ENCODE assay signal across 14 cellular contexts in the genomic region with DNA sequence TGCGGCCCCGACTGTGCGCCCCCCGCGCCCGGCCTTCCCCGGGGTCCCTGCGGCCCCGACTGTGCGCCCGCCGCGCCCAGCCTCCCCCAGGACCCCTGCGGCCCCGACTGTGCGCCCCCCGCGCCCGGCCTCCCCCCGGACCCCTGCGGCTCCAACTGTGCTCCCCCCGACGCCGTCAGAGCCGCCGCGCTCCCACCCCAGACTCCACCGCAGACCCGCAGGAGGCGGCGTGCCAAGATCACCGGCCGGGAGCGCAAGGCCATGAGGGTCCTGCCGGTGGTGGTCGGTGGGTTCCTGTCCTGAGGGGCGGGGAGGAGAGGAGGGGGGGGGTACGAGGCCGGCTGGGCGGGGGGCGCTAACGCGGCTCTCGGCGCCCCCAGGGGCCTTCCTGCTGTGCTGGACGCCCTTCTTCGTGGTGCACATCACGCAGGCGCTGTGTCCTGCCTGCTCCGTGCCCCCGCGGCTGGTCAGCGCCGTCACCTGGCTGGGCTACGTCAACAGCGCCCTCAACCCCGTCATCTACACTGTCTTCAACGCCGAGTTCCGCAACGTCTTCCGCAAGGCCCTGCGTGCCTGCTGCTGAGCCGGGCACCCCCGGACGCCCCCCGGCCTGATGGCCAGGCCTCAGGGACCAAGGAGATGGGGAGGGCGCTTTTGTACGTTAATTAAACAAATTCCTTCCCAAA. TPM values are rescaled to one million over a fixed set of nuclear protein-coding genes. Genes with fewer than 3 reads are reported as not detected.
A peak's percentile ranks its signal among the peaks of the same experiment; 100 is the strongest.
DNase-seq lines count a peak whose midpoint lies in the region; ATAC-seq, FAIRE-seq and TF ChIP-seq lines count a peak whose summit lies in the region.
"Had no signal": no experiment of that assay in that cellular context is flagged by ENCODE, and none has a peak within 500 bp of the region (broad histone marks: within the 10 kb centered on the region; RNA-seq: fewer than 3 reads in every experiment).

No MANE protein-coding gene starts in this region.

- TF ChIP-seq CTCF in HepG2 (CRISPR knock-in tag; IDR thresholded peaks at IDR 0.05): no peak
- TF ChIP-seq CTCF in right lobe of liver (IDR thresholded peaks at IDR 0.05): no peak
- no peak for TF ChIP-seq CTCF in type B pancreatic cell (conservative IDR thresholded peaks at IDR 0.05)

- H3K27me3 ChIP-seq in HepG2 (ENCODE audit: control insufficient read depth in 1 of 2, insufficient read depth in 2 of 2, low read length in 2 of 2): no peaks in the 10 kb centered on the region
- H3K27me3 ChIP-seq in right lobe of liver: no peaks in the 10 kb centered on the region
- peaks cover 25% of the 10 kb centered on the region for H3K27me3 ChIP-seq in iPS DF 6.9 (ENCODE audit: control insufficient read depth, insufficient read depth, low read length)
- H3K27me3 ChIP-seq in mesenchymal stem cell (ENCODE audit: control insufficient read depth in 1 of 2, insufficient read depth in 1 of 2, low read length in 2 of 2): peaks cover 14 to 28% of the 10 kb centered on the region in 2 experiments

- H3K23ac ChIP-seq in mesenchymal stem cell (ENCODE audit: low read length in 2 of 2): no peak overlapping the region

- 97% methylated on average over 57 of the region's 69 CpGs for WGBS in HepG2 (ENCODE audit: low lambda C conversion rate)
- WGBS in right lobe of liver (ENCODE audit: insufficient coverage, low coverage, low lambda C conversion rate, missing lambda C conversion rate): 50% methylated on average over 3 of the region's 69 CpGs
- no CpG with 5 or more reads among the region's 69 CpGs for WGBS in iPS DF 6.9 (ENCODE audit: insufficient coverage, insufficient read length)
- WGBS in mesenchymal stem cell: 49% methylated on average over 43 of the region's 69 CpGs

- no peak overlapping the region for H2AK5ac ChIP-seq in mesenchymal stem cell (ENCODE audit: low read length, severe bottlenecking)

- no peak overlapping the region for H3K9ac ChIP-seq in HepG2 (ENCODE audit: insufficient read depth, low read depth, low read length)
- H3K9ac ChIP-seq in mesenchymal stem cell (ENCODE audit: low read length): no peak overlapping the region

- H3K36me3 ChIP-seq in HepG2 (replicated peaks in 1 of 2; ENCODE audit: control insufficient read depth in 1 of 2, insufficient read depth in 2 of 2, low read length in 2 of 2) (peaks cover 4 to 15% of the 10 kb centered on the region in 2 experiments; a peak in 3 of 5 replicates), right lobe of liver (no peaks in the 10 kb centered on the region), iPS DF 6.9 (ENCODE audit: control insufficient read depth, insufficient read depth, low read length) (peaks cover 3% of the 10 kb centered on the region; the same call in 1 of the 2 replicates), mesenchymal stem cell (ENCODE audit: control insufficient read depth in 1 of 2, insufficient read depth in 2 of 2, low read depth in 1 of 2, low read length in 2 of 2) (peaks cover 20 to 52% of the 10 kb centered on the region in 2 experiments)

- H3K14ac ChIP-seq in mesenchymal stem cell (ENCODE audit: low read length in 2 of 2): no peak overlapping the region

- H3K4me3 ChIP-seq in HepG2 (replicated peaks in 1 of 3; ENCODE audit: insufficient read depth in 1 of 3, low read depth in 2 of 3, low read length in 3 of 3) (no peak overlapping the region), right lobe of liver (no peak overlapping the region), iPS DF 6.9 (ENCODE audit: low read length) (peak overlapping the region; percentile 2; the same call in 1 of the 2 replicates), mesenchymal stem cell (ENCODE audit: insufficient read depth in 1 of 2, low read depth in 1 of 2, low read length in 2 of 2) (no peak overlapping the region)

- no peaks in the 10 kb centered on the region for H3K9me3 ChIP-seq in HepG2 (ENCODE audit: low read length)
- H3K9me3 ChIP-seq in right lobe of liver: no peaks in the 10 kb centered on the region
- no peaks in the 10 kb centered on the region for H3K9me3 ChIP-seq in iPS DF 6.9 (ENCODE audit: control insufficient read depth, insufficient read depth, low read length)
- no peaks in the 10 kb centered on the region for H3K9me3 ChIP-seq in mesenchymal stem cell (ENCODE audit: control insufficient read depth, low read length)
- H3K9me3 ChIP-seq: spleen had no signal

- intact Hi-C loops in HepG2 (cut with micrococcal nuclease; ENCODE audit: unreplicated experiment) (no loop called here), right lobe of liver (cut with DNase I) (no loop called here)

- no TSS peak for BruUV-seq in HepG2 (replicated peaks; lab: Mats Ljungman, UMichigan)

- H2AFZ ChIP-seq in HepG2 (ENCODE audit: low read length): no peak overlapping the region
- no peak overlapping the region for H2AFZ ChIP-seq in mesenchymal stem cell (ENCODE audit: low read depth, low read length)

- DNase-seq in HepG2 (ENCODE audit: low spot score) (no peak), right lobe of liver (no peak), iPS DF 6.9 (ENCODE audit: low read depth, low spot score) (no peak), type B pancreatic cell (ENCODE audit: extremely low spot score, unreplicated experiment) (no peak), mesenchymal stem cell (no peak), amniotic stem cell (lab: John Stamatoyannopoulos, UW) (no peak)
- DNase-seq: activated CD4-positive, alpha-beta memory T cell treated with anti-CD3 and anti-CD28 coated beads, Interleukin-2, amount 10 ng/mL, durations not matched to agents 7 days and 5 days; left cardiac atrium; spleen had no signal

- no peak overlapping the region for H2BK12ac ChIP-seq in mesenchymal stem cell (ENCODE audit: low read length in 2 of 2)

- no peaks in the 10 kb centered on the region for H3K9me3 Mint-ChIP-seq in type B pancreatic cell
- H3K9me3 Mint-ChIP-seq: activated CD4-positive, alpha-beta memory T cell treated with anti-CD3 and anti-CD28 coated beads, Interleukin-2, amount 10 ng/mL, durations not matched to agents 7 days and 5 days had no signal

- CTCF ChIA-PET in HepG2 (lab: Yijun Ruan, JAX; ENCODE audit: low intra/inter-chr PET ratio, low total read pairs): no interaction called here

- no peak overlapping the region for H3K4ac ChIP-seq in mesenchymal stem cell (ENCODE audit: low read depth in 1 of 2, low read length in 2 of 2)

- H3K4me1 ChIP-seq in HepG2 (ENCODE audit: insufficient read depth, low read length) (no peaks in the 10 kb centered on the region), right lobe of liver (peaks cover 0 to 9% (median 0%) of the 10 kb centered on the region in 4 donors), iPS DF 6.9 (ENCODE audit: control insufficient read depth, insufficient read depth, low read length) (peaks cover 10% of the 10 kb centered on the region), mesenchymal stem cell (ENCODE audit: control insufficient read depth, insufficient read depth, low read depth, low read length) (peaks cover 54% of the 10 kb centered on the region)

- H3K79me2 ChIP-seq in HepG2 (ENCODE audit: insufficient read depth, low read length): no peaks in the 10 kb centered on the region

- peaks cover 2% of the 10 kb centered on the region for H3K79me1 ChIP-seq in mesenchymal stem cell (replicated peaks; ENCODE audit: low read length, poor library complexity, severe bottlenecking)

- H2BK5ac ChIP-seq in mesenchymal stem cell (ENCODE audit: low read depth, low read length, poor library complexity, severe bottlenecking): no peak overlapping the region

- H2BK15ac ChIP-seq in mesenchymal stem cell (ENCODE audit: low read depth, poor library complexity, severe bottlenecking): no peak overlapping the region

- no peak overlapping the region for H3K27ac Mint-ChIP-seq in type B pancreatic cell
- H3K27ac Mint-ChIP-seq: activated CD4-positive, alpha-beta memory T cell treated with anti-CD3 and anti-CD28 coated beads, Interleukin-2, amount 10 ng/mL, durations not matched to agents 7 days and 5 days had no signal

- no peak overlapping the region for H3K18ac ChIP-seq in mesenchymal stem cell (ENCODE audit: low read depth in 1 of 2, low read length in 2 of 2)

- FAIRE-seq in HepG2 (lab: Jason Lieb, UNC): no peak
- FAIRE-seq: frontal cortex, urothelium cell line had no signal

- H3K27ac ChIP-seq in HepG2 (ENCODE audit: extremely low read length, insufficient read depth, low read length) (no peak overlapping the region), right lobe of liver (no peak overlapping the region), iPS DF 6.9 (ENCODE audit: low read length) (no peak overlapping the region), mesenchymal stem cell (ENCODE audit: low read length, poor library complexity, severe bottlenecking) (no peak overlapping the region)
- H3K27ac ChIP-seq: spleen had no signal

- H3K4me2 ChIP-seq in HepG2 (ENCODE audit: low read depth, low read length) (no peak overlapping the region), mesenchymal stem cell (ENCODE audit: low read length, poor library complexity, severe bottlenecking) (no peak overlapping the region)

- peaks cover 43% of the 10 kb centered on the region for H3K27me3 Mint-ChIP-seq in type B pancreatic cell

- peak in 1 of 2 experiments; percentile 30; a peak in 1 of 4 replicates for TF ChIP-seq POLR2A in HepG2 (IDR thresholded peaks at IDR 0.05; ENCODE audit: insufficient read depth in 1 of 2, low read depth in 2 of 2, low read length in 2 of 2)
- no peak for TF ChIP-seq POLR2A in right lobe of liver (IDR thresholded peaks at IDR 0.05)

- TF ChIP-seq EP300 in HepG2 (IDR thresholded peaks at IDR 0.05; ENCODE audit: low read depth in 2 of 2, low read length in 2 of 2) (no peak), HepG2 (CRISPR knock-in tag; IDR thresholded peaks at IDR 0.05; ENCODE audit: borderline replicate concordance) (no peak)

- 0 out of 2 replicates have a peak, but pooled peaks cover 5% of the 10 kb centered on the region for H4K20me1 ChIP-seq in HepG2 (ENCODE audit: insufficient read depth, low read length)

- TF ChIP-seq RAD21 in HepG2 (CRISPR knock-in tag; IDR thresholded peaks at IDR 0.05): no peak

- in situ Hi-C loops in HepG2 (cut with HindIII; ENCODE audit: extremely low pct_ligation_motif_present, low pct_unique_long_range_greater_than_20kb): no loop called here

- POLR2A ChIA-PET in HepG2 (lab: Yijun Ruan, JAX): no interaction called here

- peak overlapping the region; percentile 67 for H3K4me3 Mint-ChIP-seq in type B pancreatic cell
- H3K4me3 Mint-ChIP-seq: activated CD4-positive, alpha-beta memory T cell treated with anti-CD3 and anti-CD28 coated beads, Interleukin-2, amount 10 ng/mL, durations not matched to agents 7 days and 5 days had no signal

- H4K91ac ChIP-seq in mesenchymal stem cell (ENCODE audit: low read length): no peak overlapping the region

- H4K8ac ChIP-seq in mesenchymal stem cell (ENCODE audit: low read length): no peak overlapping the region

- no peak for ATAC-seq in HepG2
- no peak for ATAC-seq in right lobe of liver
- ATAC-seq: left cardiac atrium had no signal

- H3K4me1 Mint-ChIP-seq in type B pancreatic cell (ENCODE audit: unreplicated experiment): no peaks in the 10 kb centered on the region

- no peaks in the 10 kb centered on the region for H3K36me3 Mint-ChIP-seq in type B pancreatic cell

- H2BK120ac ChIP-seq in mesenchymal stem cell (ENCODE audit: low read depth, low read length): no peak overlapping the region

RNA-seq across cellular contexts. Expression of a gene that starts 3.1 kb away (rescaled TPM):
- total RNA-seq in HepG2 (2016; rRNA removed; fragmentation: Illumina TruSeq; extraction: Trizol): 0.13 TPM in 1 of 2 replicates, not detected in the other
- total RNA-seq in HepG2 (2016; cell fraction: cytosol; rRNA removed; fragmentation: Illumina TruSeq; extraction: Trizol; ENCODE audit: low read depth): not detected in 2 replicates
- total RNA-seq in HepG2 (2016; cell fraction: insoluble cytoplasmic fraction; rRNA removed; fragmentation: Illumina TruSeq; extraction: Trizol): not detected in 2 replicates
- 0.15 TPM in 1 of 2 replicates, not detected in the other for total RNA-seq in HepG2 (2016; cell fraction: membrane; rRNA removed; fragmentation: Illumina TruSeq; extraction: Trizol)
- not detected in 2 replicates for total RNA-seq in HepG2 (2016; cell fraction: nucleus; rRNA removed; fragmentation: Illumina TruSeq; extraction: Trizol)
- polyA plus RNA-seq in HepG2 (2011; rRNA removed): 0.09 TPM in 2 replicates
- 0.11 TPM in 1 of 2 replicates, not detected in the other for polyA plus RNA-seq in HepG2 (2011; cell fraction: cytosol; rRNA removed)
- 1.3 and 1.6 TPM in 2 replicates for polyA plus RNA-seq in HepG2 (2011; cell fraction: nucleus; rRNA removed)
- polyA plus RNA-seq in HepG2 (2012): 0.60 and 0.79 TPM in 2 replicates
- 0.18 and 0.26 TPM in 2 replicates for polyA plus RNA-seq in HepG2 (2016; cell fraction: cytosol; fragmentation: Illumina TruSeq; extraction: Trizol; ENCODE audit: low read depth)
- 0.16 and 0.24 TPM in 2 replicates for polyA plus RNA-seq in HepG2 (2016; cell fraction: insoluble cytoplasmic fraction; fragmentation: Illumina TruSeq; extraction: Trizol; ENCODE audit: low read depth)
- 0.22 and 0.28 TPM in 2 replicates for polyA plus RNA-seq in HepG2 (2016; cell fraction: membrane; fragmentation: Illumina TruSeq; extraction: Trizol; ENCODE audit: low read depth)
- polyA plus RNA-seq in HepG2 (2016; cell fraction: nucleus; fragmentation: Illumina TruSeq; extraction: Trizol; ENCODE audit: insufficient read depth, low read depth): 1.4 and 1.5 TPM in 2 replicates
- polyA minus RNA-seq in HepG2 (2011; rRNA and poly(A)+ RNA removed; ENCODE audit: low replicate concordance): 0.42 TPM in 1 of 2 replicates, not detected in the other
- not detected in 2 replicates for polyA minus RNA-seq in HepG2 (2011; cell fraction: cytosol; rRNA and poly(A)+ RNA removed)
- 0.26 and 0.50 TPM in 2 replicates for polyA minus RNA-seq in HepG2 (2011; cell fraction: nucleus; rRNA and poly(A)+ RNA removed)
- under 1 TPM in 4 of 6 experiments, not detected in 2; 0.31 to 0.90 (median 0.41) TPM for total RNA-seq in right lobe of liver
- total RNA-seq in type B pancreatic cell (ENCODE audit: low replicate concordance): 0.59 and 1.2 TPM in 2 replicates
- 0.08 TPM for polyA plus RNA-seq in mesenchymal stem cell (2013, experiment 1 of 2)
- not detected for polyA plus RNA-seq in mesenchymal stem cell (2013, experiment 2 of 2)
- total RNA-seq: Daoy, frontal cortex had no signal

RNA-seq across cellular contexts. Expression of a gene that starts 13.2 kb away (rescaled TPM):
- total RNA-seq in HepG2 (2016; rRNA removed; fragmentation: Illumina TruSeq; extraction: Trizol): not detected in 2 replicates
- total RNA-seq in HepG2 (2016; cell fraction: cytosol; rRNA removed; fragmentation: Illumina TruSeq; extraction: Trizol; ENCODE audit: low read depth): not detected in 2 replicates
- not detected in 2 replicates for total RNA-seq in HepG2 (2016; cell fraction: insoluble cytoplasmic fraction; rRNA removed; fragmentation: Illumina TruSeq; extraction: Trizol)
- not detected in 2 replicates for total RNA-seq in HepG2 (2016; cell fraction: membrane; rRNA removed; fragmentation: Illumina TruSeq; extraction: Trizol)
- total RNA-seq in HepG2 (2016; cell fraction: nucleus; rRNA removed; fragmentation: Illumina TruSeq; extraction: Trizol): not detected in 2 replicates
- not detected in 2 replicates for polyA plus RNA-seq in HepG2 (2011; rRNA removed)
- not detected in 2 replicates for polyA plus RNA-seq in HepG2 (2011; cell fraction: cytosol; rRNA removed)
- polyA plus RNA-seq in HepG2 (2011; cell fraction: nucleus; rRNA removed): not detected in 2 replicates
- not detected in 2 replicates for polyA plus RNA-seq in HepG2 (2012)
- not detected in 2 replicates for polyA plus RNA-seq in HepG2 (2016; cell fraction: cytosol; fragmentation: Illumina TruSeq; extraction: Trizol; ENCODE audit: low read depth)
- polyA plus RNA-seq in HepG2 (2016; cell fraction: insoluble cytoplasmic fraction; fragmentation: Illumina TruSeq; extraction: Trizol; ENCODE audit: low read depth): not detected in 2 replicates
- polyA plus RNA-seq in HepG2 (2016; cell fraction: membrane; fragmentation: Illumina TruSeq; extraction: Trizol; ENCODE audit: low read depth): not detected in 2 replicates
- not detected in 2 replicates for polyA plus RNA-seq in HepG2 (2016; cell fraction: nucleus; fragmentation: Illumina TruSeq; extraction: Trizol; ENCODE audit: insufficient read depth, low read depth)
- not detected in 2 replicates for polyA minus RNA-seq in HepG2 (2011; rRNA and poly(A)+ RNA removed; ENCODE audit: low replicate concordance)
- not detected in 2 replicates for polyA minus RNA-seq in HepG2 (2011; cell fraction: cytosol; rRNA and poly(A)+ RNA removed)
- not detected in 2 replicates for polyA minus RNA-seq in HepG2 (2011; cell fraction: nucleus; rRNA and poly(A)+ RNA removed)
- not detected for total RNA-seq in right lobe of liver
- total RNA-seq in type B pancreatic cell (ENCODE audit: low replicate concordance): 3.1 and 15.3 TPM in 2 replicates
- polyA plus RNA-seq in mesenchymal stem cell (2013, experiment 1 of 2): not detected
- not detected for polyA plus RNA-seq in mesenchymal stem cell (2013, experiment 2 of 2)
- total RNA-seq: activated CD4-positive, alpha-beta memory T cell treated with anti-CD3 and anti-CD28 coated beads, Interleukin-2, amount 10 ng/mL, durations not matched to agents 7 days and 5 days; Daoy; dermis microvascular lymphatic vessel endothelial cell; frontal cortex; left cardiac atrium; T-helper 1 cell treated with Interleukin-12 subunit alpha and Interleukin-12 subunit beta and Interleukin-4 antibody, amounts not matched to agents 30 ng/mL and 1 ng/mL, for 36 hours had no signal

RNA-seq across cellular contexts. Expression of a gene that starts 15.4 kb away (rescaled TPM):
- 0.21 and 0.46 TPM in 2 replicates for total RNA-seq in HepG2 (2016; rRNA removed; fragmentation: Illumina TruSeq; extraction: Trizol)
- total RNA-seq in HepG2 (2016; cell fraction: cytosol; rRNA removed; fragmentation: Illumina TruSeq; extraction: Trizol; ENCODE audit: low read depth): 0.09 TPM in 1 of 2 replicates, not detected in the other
- total RNA-seq in HepG2 (2016; cell fraction: insoluble cytoplasmic fraction; rRNA removed; fragmentation: Illumina TruSeq; extraction: Trizol): 0.52 TPM in 1 of 2 replicates, not detected in the other
- total RNA-seq in HepG2 (2016; cell fraction: membrane; rRNA removed; fragmentation: Illumina TruSeq; extraction: Trizol): 0.25 and 0.52 TPM in 2 replicates
- total RNA-seq in HepG2 (2016; cell fraction: nucleus; rRNA removed; fragmentation: Illumina TruSeq; extraction: Trizol): 0.65 and 0.72 TPM in 2 replicates
- polyA plus RNA-seq in HepG2 (2011; rRNA removed): 0.68 and 0.71 TPM in 2 replicates
- polyA plus RNA-seq in HepG2 (2011; cell fraction: cytosol; rRNA removed): 0.19 and 0.67 TPM in 2 replicates
- polyA plus RNA-seq in HepG2 (2011; cell fraction: nucleus; rRNA removed): 1.8 and 3.5 TPM in 2 replicates
- polyA plus RNA-seq in HepG2 (2012): 0.37 and 0.71 TPM in 2 replicates
- 0.06 and 0.12 TPM in 2 replicates for polyA plus RNA-seq in HepG2 (2016; cell fraction: cytosol; fragmentation: Illumina TruSeq; extraction: Trizol; ENCODE audit: low read depth)
- polyA plus RNA-seq in HepG2 (2016; cell fraction: insoluble cytoplasmic fraction; fragmentation: Illumina TruSeq; extraction: Trizol; ENCODE audit: low read depth): 0.70 and 0.90 TPM in 2 replicates
- polyA plus RNA-seq in HepG2 (2016; cell fraction: membrane; fragmentation: Illumina TruSeq; extraction: Trizol; ENCODE audit: low read depth): 0.11 and 0.40 TPM in 2 replicates
- polyA plus RNA-seq in HepG2 (2016; cell fraction: nucleus; fragmentation: Illumina TruSeq; extraction: Trizol; ENCODE audit: insufficient read depth, low read depth): 3.1 and 3.6 TPM in 2 replicates
- 0.62 TPM in 1 of 2 replicates, not detected in the other for polyA minus RNA-seq in HepG2 (2011; rRNA and poly(A)+ RNA removed; ENCODE audit: low replicate concordance)
- 0.40 TPM in 1 of 2 replicates, not detected in the other for polyA minus RNA-seq in HepG2 (2011; cell fraction: cytosol; rRNA and poly(A)+ RNA removed)
- 0.26 and 0.75 TPM in 2 replicates for polyA minus RNA-seq in HepG2 (2011; cell fraction: nucleus; rRNA and poly(A)+ RNA removed)
- total RNA-seq in right lobe of liver: 100 to 1,000 TPM in 2 of 6 experiments, 10 to 100 TPM in 4; 59.4 to 162 (median 80.7) TPM
- total RNA-seq in type B pancreatic cell (ENCODE audit: low replicate concordance): 7.1 and 23.0 TPM in 2 replicates
- not detected for polyA plus RNA-seq in mesenchymal stem cell (2013, experiment 1 of 2)
- not detected for polyA plus RNA-seq in mesenchymal stem cell (2013, experiment 2 of 2)
- total RNA-seq: activated CD4-positive, alpha-beta memory T cell treated with anti-CD3 and anti-CD28 coated beads, Interleukin-2, amount 10 ng/mL, durations not matched to agents 7 days and 5 days; Daoy; dermis microvascular lymphatic vessel endothelial cell; frontal cortex; left cardiac atrium; spleen; T-helper 1 cell treated with Interleukin-12 subunit alpha and Interleukin-12 subunit beta and Interleukin-4 antibody, amounts not matched to agents 30 ng/mL and 1 ng/mL, for 36 hours had no signal

RNA-seq across cellular contexts. Expression of a gene that starts 24.4 kb away (rescaled TPM):
- total RNA-seq in HepG2 (2016; rRNA removed; fragmentation: Illumina TruSeq; extraction: Trizol): not detected in 2 replicates
- not detected in 2 replicates for total RNA-seq in HepG2 (2016; cell fraction: cytosol; rRNA removed; fragmentation: Illumina TruSeq; extraction: Trizol; ENCODE audit: low read depth)
- total RNA-seq in HepG2 (2016; cell fraction: insoluble cytoplasmic fraction; rRNA removed; fragmentation: Illumina TruSeq; extraction: Trizol): not detected in 2 replicates
- total RNA-seq in HepG2 (2016; cell fraction: membrane; rRNA removed; fragmentation: Illumina TruSeq; extraction: Trizol): not detected in 2 replicates
- not detected in 2 replicates for total RNA-seq in HepG2 (2016; cell fraction: nucleus; rRNA removed; fragmentation: Illumina TruSeq; extraction: Trizol)
- polyA plus RNA-seq in HepG2 (2011; rRNA removed): 0.04 TPM in 1 of 2 replicates, not detected in the other
- 0.03 TPM in 1 of 2 replicates, not detected in the other for polyA plus RNA-seq in HepG2 (2011; cell fraction: cytosol; rRNA removed)
- 0.47 and 0.69 TPM in 2 replicates for polyA plus RNA-seq in HepG2 (2011; cell fraction: nucleus; rRNA removed)
- 0.42 and 0.91 TPM in 2 replicates for polyA plus RNA-seq in HepG2 (2012)
- polyA plus RNA-seq in HepG2 (2016; cell fraction: cytosol; fragmentation: Illumina TruSeq; extraction: Trizol; ENCODE audit: low read depth): not detected in 2 replicates
- not detected in 2 replicates for polyA plus RNA-seq in HepG2 (2016; cell fraction: insoluble cytoplasmic fraction; fragmentation: Illumina TruSeq; extraction: Trizol; ENCODE audit: low read depth)
- polyA plus RNA-seq in HepG2 (2016; cell fraction: membrane; fragmentation: Illumina TruSeq; extraction: Trizol; ENCODE audit: low read depth): not detected in 2 replicates
- polyA plus RNA-seq in HepG2 (2016; cell fraction: nucleus; fragmentation: Illumina TruSeq; extraction: Trizol; ENCODE audit: insufficient read depth, low read depth): not detected in 2 replicates
- 3.8 TPM in 1 of 2 replicates, not detected in the other for polyA minus RNA-seq in HepG2 (2011; rRNA and poly(A)+ RNA removed; ENCODE audit: low replicate concordance)
- polyA minus RNA-seq in HepG2 (2011; cell fraction: cytosol; rRNA and poly(A)+ RNA removed): not detected in 2 replicates
- polyA minus RNA-seq in HepG2 (2011; cell fraction: nucleus; rRNA and poly(A)+ RNA removed): not detected in 2 replicates
- 10 to 100 TPM; 27.3 to 72.8 (median 47.7) TPM for total RNA-seq in right lobe of liver
- 16.4 and 20.5 TPM in 2 replicates for total RNA-seq in type B pancreatic cell (ENCODE audit: low replicate concordance)
- polyA plus RNA-seq in mesenchymal stem cell (2013, experiment 1 of 2): 6.8 TPM
- polyA plus RNA-seq in mesenchymal stem cell (2013, experiment 2 of 2): 7.3 TPM

RNA-seq across cellular contexts. Expression of a gene that starts 54.9 kb away (rescaled TPM):
- 18.2 and 29.6 TPM in 2 replicates for total RNA-seq in HepG2 (2016; rRNA removed; fragmentation: Illumina TruSeq; extraction: Trizol)
- 52.0 and 58.7 TPM in 2 replicates for total RNA-seq in HepG2 (2016; cell fraction: cytosol; rRNA removed; fragmentation: Illumina TruSeq; extraction: Trizol; ENCODE audit: low read depth)
- 20.8 and 32.8 TPM in 2 replicates for total RNA-seq in HepG2 (2016; cell fraction: insoluble cytoplasmic fraction; rRNA removed; fragmentation: Illumina TruSeq; extraction: Trizol)
- 63.0 and 70.8 TPM in 2 replicates for total RNA-seq in HepG2 (2016; cell fraction: membrane; rRNA removed; fragmentation: Illumina TruSeq; extraction: Trizol)
- total RNA-seq in HepG2 (2016; cell fraction: nucleus; rRNA removed; fragmentation: Illumina TruSeq; extraction: Trizol): 23.5 and 24.2 TPM in 2 replicates
- 22.3 and 31.6 TPM in 2 replicates for polyA plus RNA-seq in HepG2 (2011; rRNA removed)
- polyA plus RNA-seq in HepG2 (2011; cell fraction: cytosol; rRNA removed): 18.7 and 21.9 TPM in 2 replicates
- 48.8 and 50.2 TPM in 2 replicates for polyA plus RNA-seq in HepG2 (2011; cell fraction: nucleus; rRNA removed)
- 24.8 and 28.9 TPM in 2 replicates for polyA plus RNA-seq in HepG2 (2012)
- 54.2 and 64.1 TPM in 2 replicates for polyA plus RNA-seq in HepG2 (2016; cell fraction: cytosol; fragmentation: Illumina TruSeq; extraction: Trizol; ENCODE audit: low read depth)
- polyA plus RNA-seq in HepG2 (2016; cell fraction: insoluble cytoplasmic fraction; fragmentation: Illumina TruSeq; extraction: Trizol; ENCODE audit: low read depth): 20.0 and 24.6 TPM in 2 replicates
- polyA plus RNA-seq in HepG2 (2016; cell fraction: membrane; fragmentation: Illumina TruSeq; extraction: Trizol; ENCODE audit: low read depth): 53.8 and 73.1 TPM in 2 replicates
- 41.0 and 44.0 TPM in 2 replicates for polyA plus RNA-seq in HepG2 (2016; cell fraction: nucleus; fragmentation: Illumina TruSeq; extraction: Trizol; ENCODE audit: insufficient read depth, low read depth)
- polyA minus RNA-seq in HepG2 (2011; rRNA and poly(A)+ RNA removed; ENCODE audit: low replicate concordance): 25.5 and 31.1 TPM in 2 replicates
- polyA minus RNA-seq in HepG2 (2011; cell fraction: cytosol; rRNA and poly(A)+ RNA removed): 12.7 and 21.4 TPM in 2 replicates
- 27.7 and 32.9 TPM in 2 replicates for polyA minus RNA-seq in HepG2 (2011; cell fraction: nucleus; rRNA and poly(A)+ RNA removed)
- 10 to 100 TPM; 11.3 to 17.9 (median 14.0) TPM for total RNA-seq in right lobe of liver
- total RNA-seq in type B pancreatic cell (ENCODE audit: low replicate concordance): 41.0 and 48.1 TPM in 2 replicates
- polyA plus RNA-seq in mesenchymal stem cell (2013, experiment 1 of 2): 21.2 TPM
- polyA plus RNA-seq in mesenchymal stem cell (2013, experiment 2 of 2): 20.6 TPM
